In the genomic region with DNA sequence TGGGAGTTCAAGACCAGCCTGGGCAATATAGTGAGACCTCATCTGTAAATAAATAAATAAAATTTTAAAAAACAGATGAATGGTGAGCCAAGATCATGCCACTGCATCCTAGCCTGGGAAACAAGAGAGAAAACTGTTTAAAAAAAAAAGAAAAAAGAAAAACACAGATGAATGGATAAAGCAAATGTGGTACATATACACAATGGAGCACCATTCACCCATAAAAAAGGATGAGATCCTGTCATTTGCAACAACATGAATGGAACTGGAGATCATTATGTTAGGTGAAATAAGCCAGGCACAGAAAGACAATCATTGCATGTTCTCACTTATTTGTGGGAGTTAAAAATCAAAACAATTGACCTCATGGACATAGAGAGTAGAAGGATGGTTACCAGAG, we compare ENCODE assay signal across 17 cellular contexts. TPM values are rescaled to one million over a fixed set of nuclear protein-coding genes. Genes with fewer than 3 reads are reported as not detected.
DNase-seq lines count a peak whose midpoint lies in the region; ATAC-seq, FAIRE-seq and TF ChIP-seq lines count a peak whose summit lies in the region.
"Not testable (repeated sequence)": the region's sequence is repeated elsewhere in the genome, so short reads cannot be mapped to it uniquely, and the experiment has no call there.
"Had no signal": no experiment of that assay in that cellular context is flagged by ENCODE, and none has a peak within 500 bp of the region (broad histone marks: within the 10 kb centered on the region; RNA-seq: fewer than 3 reads in every experiment).

No MANE protein-coding gene starts in this region.

- not testable (repeated sequence) for H3K4me3 ChIP-seq in A549; HEK293 (ENCODE audit: low read depth, low read length); neural progenitor cell

- not testable (repeated sequence) for TF ChIP-seq POLR2A in A549 (IDR thresholded peaks at IDR 0.05; ENCODE audit: low read length)

- TF ChIP-seq EP300 in A549 (IDR thresholded peaks at IDR 0.05) = not testable (repeated sequence)

- H3K27me3 ChIP-seq in neural progenitor cell = peaks cover 20% of the 10 kb centered on the region

- not testable (repeated sequence) for H3K4me2 ChIP-seq in A549, neural progenitor cell

- H3K36me3 ChIP-seq in HEK293 (ENCODE audit: control insufficient read depth in 2 of 2, insufficient read depth in 1 of 2, low read length in 2 of 2); neural progenitor cell: not testable (repeated sequence)

- TF ChIP-seq CTCF in A549 (IDR thresholded peaks at IDR 0.05); HEK293 (tag by site-specific recombination; IDR thresholded peaks at IDR 0.05); nephron (IDR thresholded peaks at IDR 0.05; ENCODE audit: unreplicated experiment in 3 of 3); neural progenitor cell (IDR thresholded peaks at IDR 0.05): not testable (repeated sequence)

- not testable (repeated sequence) for H3K9me3 ChIP-seq in A549; HEK293 (ENCODE audit: control insufficient read depth, insufficient read depth, low read depth, low read length); neural progenitor cell (ENCODE audit: low read depth)

- not testable (repeated sequence) for ATAC-seq in A549, SK-N-SH treated with all-trans-retinoic acid at 6 μM for 48 hours

- CTCF ChIA-PET in A549 (lab: Yijun Ruan, JAX) = interaction anchor here (1.5 to 1.9 kb wide), 2 partner anchors 156 to 197 kb away, joined by 5 to 7 read pairs; a partner anchor contains a TSS
- CTCF ChIA-PET in HEK293 (lab: Yijun Ruan, JAX) = not testable (repeated sequence)
- CTCF ChIA-PET in activated naive CD4-positive, alpha-beta T cell treated with anti-CD3 and anti-CD28 coated beads, Interleukin-2, amount 10 ng/mL, durations not matched to agents 7 days and 5 days (lab: Charles Lee) = interaction anchor here (0.7 to 1.5 kb wide), 2 partner anchors 130 to 155 kb away, joined by 3 read pairs; no protein-coding TSS in a partner anchor

- not testable (repeated sequence) for H3K27ac ChIP-seq in A549; HEK293 (ENCODE audit: extremely low read depth, low read depth, low read length); neural progenitor cell

- H2AFZ ChIP-seq in neural progenitor cell (replicated peaks) = not testable (repeated sequence)

- POLR2A ChIA-PET in A549 (lab: Yijun Ruan, JAX) = not testable (repeated sequence)
- POLR2A ChIA-PET in HEK293 (lab: Yijun Ruan, JAX) = interaction anchor here (0.6 kb wide), 1 partner anchor 155 kb away, joined by 4 read pairs; no protein-coding TSS in a partner anchor

- peak; percentile 76 for FAIRE-seq in A549 (lab: Jason Lieb, UNC)

- H3K4me1 Mint-ChIP-seq in activated naive CD4-positive, alpha-beta T cell treated with anti-CD3 and anti-CD28 coated beads, Interleukin-2, amount 10 ng/mL, durations not matched to agents 7 days and 5 days = peaks cover 23% of the 10 kb centered on the region
- H3K4me1 Mint-ChIP-seq in nephron = peaks cover 15% of the 10 kb centered on the region
- peaks cover 17% of the 10 kb centered on the region for H3K4me1 Mint-ChIP-seq in neural progenitor cell

- H3K4me1 ChIP-seq in A549 = peaks cover 13% of the 10 kb centered on the region; the same call in 1 of the 3 replicates
- H3K4me1 ChIP-seq in HEK293 (ENCODE audit: control insufficient read depth, insufficient read depth, low read length); neural progenitor cell: not testable (repeated sequence)

- TF ChIP-seq RAD21 in A549 (conservative IDR thresholded peaks at IDR 0.05 in 1 of 2, IDR thresholded peaks at IDR 0.05 in 1 of 2) = not testable (repeated sequence)

- not testable (repeated sequence) for DNase-seq in A549 (ENCODE audit: low read depth in 1 of 2, low spot score in 1 of 2); activated naive CD4-positive, alpha-beta T cell treated with anti-CD3 and anti-CD28 coated beads, Interleukin-2, amount 10 ng/mL, durations not matched to agents 7 days and 5 days; neural progenitor cell (ENCODE audit: low spot score)

- H3K27ac Mint-ChIP-seq in activated naive CD4-positive, alpha-beta T cell treated with anti-CD3 and anti-CD28 coated beads, Interleukin-2, amount 10 ng/mL, durations not matched to agents 7 days and 5 days = peak overlapping the region; percentile 35
- H3K27ac Mint-ChIP-seq in nephron (peak overlapping the region in 2 of 3 experiments; percentile 29 to 40), neural progenitor cell (peak overlapping the region; percentile 6)

- H3K27me3 Mint-ChIP-seq in activated naive CD4-positive, alpha-beta T cell treated with anti-CD3 and anti-CD28 coated beads, Interleukin-2, amount 10 ng/mL, durations not matched to agents 7 days and 5 days = peaks cover 30% of the 10 kb centered on the region
- H3K27me3 Mint-ChIP-seq in nephron (ENCODE audit: low read depth); neural progenitor cell (ENCODE audit: insufficient read depth, low read depth): not testable (repeated sequence)

- H3K36me3 Mint-ChIP-seq in activated naive CD4-positive, alpha-beta T cell treated with anti-CD3 and anti-CD28 coated beads, Interleukin-2, amount 10 ng/mL, durations not matched to agents 7 days and 5 days; nephron (ENCODE audit: low read depth); neural progenitor cell: not testable (repeated sequence)

- not testable (repeated sequence) for H4K20me1 ChIP-seq in neural progenitor cell (ENCODE audit: low read depth)

- H3K79me2 ChIP-seq in neural progenitor cell (ENCODE audit: low read depth) = not testable (repeated sequence)

- not testable (repeated sequence) for H3K4me3 Mint-ChIP-seq in activated naive CD4-positive, alpha-beta T cell treated with anti-CD3 and anti-CD28 coated beads, Interleukin-2, amount 10 ng/mL, durations not matched to agents 7 days and 5 days; nephron
- peak overlapping the region; percentile 14 for H3K4me3 Mint-ChIP-seq in neural progenitor cell

- H3K9ac ChIP-seq in neural progenitor cell = not testable (repeated sequence)

- not testable (repeated sequence) for H3K9me3 Mint-ChIP-seq in activated naive CD4-positive, alpha-beta T cell treated with anti-CD3 and anti-CD28 coated beads, Interleukin-2, amount 10 ng/mL, durations not matched to agents 7 days and 5 days; nephron; neural progenitor cell

- H3F3A ChIP-seq in neural progenitor cell (ENCODE audit: low read depth) = peaks cover 15% of the 10 kb centered on the region

TF ChIP-seq in HEK293, 187 proteins besides CTCF, POLR2A, EP300 and RAD21:
- peak; percentile 51; the same call in 1 of the 2 replicates for TF ChIP-seq ZNF146 (tag by site-specific recombination; IDR thresholded peaks at IDR 0.05)

TF ChIP-seq in SK-N-SH treated with all-trans-retinoic acid at 6 μM for 48 hours, 23 proteins besides CTCF, POLR2A, EP300 and RAD21:
- peak; percentile 63; the same call in 1 of the 2 replicates for TF ChIP-seq ZNF8 (CRISPR knock-in tag; IDR thresholded peaks at IDR 0.05)

RNA-seq across cellular contexts. Expression of a gene that starts 3.7 kb away (rescaled TPM):
- polyA plus RNA-seq in A549 (2011; rRNA removed) = 0.07 and 0.10 TPM in 2 replicates
- 0.09 and 0.15 TPM in 2 replicates for polyA plus RNA-seq in A549 (2012; cell fraction: cytosol; rRNA removed)
- 2.1 TPM in 2 replicates for polyA plus RNA-seq in A549 (2012; cell fraction: nucleus; rRNA removed)
- 0.12 to 0.14 TPM (median 0.13 TPM) in 3 replicates for polyA plus RNA-seq in A549 (2017; fragmentation: RNase III; extraction: RNeasy Plus Mini Kit Qiagen cat#74134 plus additional on column Dnase treatment)
- 0.25 TPM in 1 of 2 replicates, not detected in the other for polyA minus RNA-seq in A549 (2011; rRNA and poly(A)+ RNA removed)
- 0.19 TPM in 1 of 2 replicates, not detected in the other for total RNA-seq in neural progenitor cell (ENCODE audit: low replicate concordance)
- total RNA-seq: A172, Caco-2 had no signal

RNA-seq across cellular contexts. Expression of a gene that starts 7.3 kb away (rescaled TPM):
- 0.11 and 0.13 TPM in 2 replicates for polyA plus RNA-seq in A549 (2011; rRNA removed)
- 0.17 and 0.23 TPM in 2 replicates for polyA plus RNA-seq in A549 (2012; cell fraction: cytosol; rRNA removed)
- polyA plus RNA-seq in A549 (2012; cell fraction: nucleus; rRNA removed) = 1.2 and 1.5 TPM in 2 replicates
- polyA plus RNA-seq in A549 (2017; fragmentation: RNase III; extraction: RNeasy Plus Mini Kit Qiagen cat#74134 plus additional on column Dnase treatment) = 0.16 to 0.30 TPM (median 0.25 TPM) in 3 replicates
- 0.17 and 0.29 TPM in 2 replicates for polyA minus RNA-seq in A549 (2011; rRNA and poly(A)+ RNA removed)
- 1.1 and 2.3 TPM in 2 replicates for total RNA-seq in neural progenitor cell (ENCODE audit: low replicate concordance)

RNA-seq across cellular contexts. Expression of a gene that starts 25.4 kb away (rescaled TPM):
- polyA plus RNA-seq in A549 (2011; rRNA removed) (not detected in 2 replicates), A549 (2017; fragmentation: RNase III; extraction: RNeasy Plus Mini Kit Qiagen cat#74134 plus additional on column Dnase treatment) (not detected in 3 replicates)
- polyA plus RNA-seq in A549 (2012; cell fraction: cytosol; rRNA removed) = not detected in 2 replicates
- polyA plus RNA-seq in A549 (2012; cell fraction: nucleus; rRNA removed) = not detected in 2 replicates
- not detected in 2 replicates for polyA minus RNA-seq in A549 (2011; rRNA and poly(A)+ RNA removed)
- not detected in 2 replicates for total RNA-seq in neural progenitor cell (ENCODE audit: low replicate concordance)
- total RNA-seq: A172; A673; B cell; Caco-2; Calu3; CD4-positive, alpha-beta memory T cell; CD4-positive, alpha-beta T cell; CD8-positive, alpha-beta memory T cell; CD8-positive, alpha-beta T cell had no signal
- polyA plus RNA-seq: AG04450; BJ; CD4-positive, alpha-beta memory T cell; CD8-positive, alpha-beta memory T cell had no signal

RNA-seq across cellular contexts. Expression of a gene that starts 33.2 kb away (rescaled TPM):
- polyA plus RNA-seq in A549 (2011; rRNA removed) (60.2 and 64.4 TPM in 2 replicates), A549 (2017; fragmentation: RNase III; extraction: RNeasy Plus Mini Kit Qiagen cat#74134 plus additional on column Dnase treatment) (64.4 to 69.2 TPM (median 67.9 TPM) in 3 replicates)
- polyA plus RNA-seq in A549 (2012; cell fraction: cytosol; rRNA removed) = 141 and 164 TPM in 2 replicates
- 186 and 187 TPM in 2 replicates for polyA plus RNA-seq in A549 (2012; cell fraction: nucleus; rRNA removed)
- 72.7 and 84.1 TPM in 2 replicates for polyA minus RNA-seq in A549 (2011; rRNA and poly(A)+ RNA removed)
- total RNA-seq in neural progenitor cell (ENCODE audit: low replicate concordance) = 35.3 and 61.6 TPM in 2 replicates

RNA-seq across cellular contexts. Expression of a gene that starts 33.4 kb away (rescaled TPM):
- polyA plus RNA-seq in A549 (2011; rRNA removed) (98.7 and 110 TPM in 2 replicates), A549 (2017; fragmentation: RNase III; extraction: RNeasy Plus Mini Kit Qiagen cat#74134 plus additional on column Dnase treatment) (83.9 to 93.7 TPM (median 86.4 TPM) in 3 replicates)
- 99.0 and 115 TPM in 2 replicates for polyA plus RNA-seq in A549 (2012; cell fraction: cytosol; rRNA removed)
- 101 and 111 TPM in 2 replicates for polyA plus RNA-seq in A549 (2012; cell fraction: nucleus; rRNA removed)
- 92.2 and 126 TPM in 2 replicates for polyA minus RNA-seq in A549 (2011; rRNA and poly(A)+ RNA removed)
- total RNA-seq in neural progenitor cell (ENCODE audit: low replicate concordance) = 43.9 and 82.1 TPM in 2 replicates
